ENCODE assay signal across 9 cellular contexts in the genomic region with DNA sequence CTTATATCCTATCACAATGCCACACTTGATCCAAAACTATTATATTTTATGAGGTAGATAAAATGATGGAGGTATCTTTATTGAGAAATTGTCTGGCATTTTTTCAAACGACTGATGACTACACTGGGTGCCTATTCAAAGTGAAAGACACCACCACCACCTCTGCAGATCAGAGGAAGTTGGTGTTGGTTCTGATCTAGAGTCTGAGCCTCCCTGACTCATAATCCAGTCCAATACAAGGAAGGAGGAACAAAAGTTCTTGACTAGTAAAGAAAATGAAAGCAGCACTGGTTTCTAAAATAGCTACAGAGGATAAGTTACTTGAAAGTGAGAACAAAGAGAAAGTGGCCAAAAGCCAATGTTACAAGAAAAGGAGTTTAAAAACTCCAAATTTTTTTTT.
DNase-seq lines count a peak whose midpoint lies in the region; ATAC-seq and TF ChIP-seq lines count a peak whose summit lies in the region.
"Had no signal": no experiment of that assay in that cellular context is flagged by ENCODE, and none has a peak within 500 bp of the region (broad histone marks: within the 10 kb centered on the region; RNA-seq: fewer than 3 reads in every experiment).

No MANE protein-coding gene starts in this region.

- TF ChIP-seq POLR2A in GM18505 (IDR thresholded peaks at IDR 0.05; ENCODE audit: borderline replicate concordance, extremely low read depth, insufficient read depth, insufficient read length) = no peak

- DNase-seq in activated naive CD8-positive, alpha-beta T cell treated with anti-CD3 and anti-CD28 coated beads, Interleukin-2, amount 50 U/mL, for 16 hours (ENCODE audit: low read depth, low spot score) = peak; percentile 40
- DNase-seq in cerebellar nuclear complex (lab: John Stamatoyannopoulos, UW) = no peak
- no peak for DNase-seq in DMS 273 treated with DMSO at 0.1 percent for 48 hours (lab: John Stamatoyannopoulos, UW)
- DNase-seq in NCI-H1930 (lab: John Stamatoyannopoulos, UW) = no peak
- DNase-seq in NCI-H1436 treated with DMSO at 0.1 percent for 48 hours (lab: John Stamatoyannopoulos, UW) = no peak
- DNase-seq: right lobe of liver had no signal

- ATAC-seq in GM18505 (IDR thresholded peaks at IDR 0.05; ENCODE audit: unreplicated experiment) (peak; percentile 98), GM21447 (IDR thresholded peaks at IDR 0.05; ENCODE audit: unreplicated experiment) (peak; percentile 95), HG03378 (IDR thresholded peaks at IDR 0.05; ENCODE audit: unreplicated experiment) (peak; percentile 88)
- ATAC-seq: right lobe of liver had no signal
